Comparison of ENCODE assay signal across 1 cellular context in genomic region chr14:55191101-55191880, GRCh38.
A peak's percentile ranks its signal among the peaks of the same experiment; 100 is the strongest.
TF ChIP-seq lines count a peak whose summit lies in the region.

DLGAP5 (minus strand) TSS chr14:55191585; CDS start chr14:55189179, 2,406 bp downstream.

TF ChIP-seq in HepG2, 621 proteins besides CTCF, POLR2A, EP300 and RAD21 (continued from another document and continues in another):
- peak; percentile 72 for TF ChIP-seq TBX2 (CRISPR knock-in tag; IDR thresholded peaks at IDR 0.05; ENCODE audit: borderline replicate concordance)
- TF ChIP-seq RNF219 (CRISPR knock-in tag; IDR thresholded peaks at IDR 0.05), result no peak
- no peak for TF ChIP-seq TEF (CRISPR knock-in tag; IDR thresholded peaks at IDR 0.05)
- peak; percentile 39; the same call in 1 of the 2 replicates for TF ChIP-seq TAF1 (CRISPR knock-in tag; IDR thresholded peaks at IDR 0.05)
- TF ChIP-seq ZBTB7B (CRISPR knock-in tag; IDR thresholded peaks at IDR 0.05), result peak; percentile 70; the same call in 1 of the 2 replicates
- peak; percentile 85; the same call in 1 of the 2 replicates for TF ChIP-seq ZC3H13 (CRISPR knock-in tag; IDR thresholded peaks at IDR 0.05)
- TF ChIP-seq TFDP2 (CRISPR knock-in tag; IDR thresholded peaks at IDR 0.05), result peak; percentile 98
- TF ChIP-seq YEATS4 (CRISPR knock-in tag; IDR thresholded peaks at IDR 0.05; ENCODE audit: borderline replicate concordance), result peak; percentile 86; the same call in 1 of the 2 replicates
- peak; percentile 89 for TF ChIP-seq PBX2 (CRISPR knock-in tag; IDR thresholded peaks at IDR 0.05)
- peak; percentile 93 for TF ChIP-seq ARNT2 (CRISPR knock-in tag; IDR thresholded peaks at IDR 0.05; ENCODE audit: low read depth)
- no peak for TF ChIP-seq MYNN (CRISPR knock-in tag; IDR thresholded peaks at IDR 0.05; ENCODE audit: low read depth)
- TF ChIP-seq DDIT3 (CRISPR knock-in tag; IDR thresholded peaks at IDR 0.05), result no peak
- TF ChIP-seq SMAD1 (CRISPR knock-in tag; IDR thresholded peaks at IDR 0.05; ENCODE audit: borderline replicate concordance, low read depth), result peak; percentile 56; the same call in 1 of the 2 replicates
- TF ChIP-seq NFKB2 (CRISPR knock-in tag; IDR thresholded peaks at IDR 0.05; ENCODE audit: borderline replicate concordance), result peak; percentile 47; the same call in 1 of the 2 replicates
- no peak for TF ChIP-seq IKZF1 (IDR thresholded peaks at IDR 0.05)
- peak; percentile 66; the same call in 1 of the 2 replicates for TF ChIP-seq ZNF441 (CRISPR knock-in tag; IDR thresholded peaks at IDR 0.05; ENCODE audit: borderline replicate concordance)
- TF ChIP-seq TIGD3 (CRISPR knock-in tag; IDR thresholded peaks at IDR 0.05; ENCODE audit: borderline replicate concordance), result no peak
- peak; percentile 89 for TF ChIP-seq E2F1 (CRISPR knock-in tag; IDR thresholded peaks at IDR 0.05)
- TF ChIP-seq TBP (CRISPR knock-in tag; IDR thresholded peaks at IDR 0.05), result no peak
- TF ChIP-seq ZNF878 (CRISPR knock-in tag; IDR thresholded peaks at IDR 0.05), result peak; percentile 99
- no peak for TF ChIP-seq RXRA (CRISPR knock-in tag; IDR thresholded peaks at IDR 0.05)
- peak; percentile 77 for TF ChIP-seq KAT8 (CRISPR knock-in tag; IDR thresholded peaks at IDR 0.05)
- TF ChIP-seq CENPBD1 (CRISPR knock-in tag; IDR thresholded peaks at IDR 0.05; ENCODE audit: borderline replicate concordance, low read depth), result no peak
- peak; percentile 64; the same call in 1 of the 2 replicates for TF ChIP-seq ZNF235 (CRISPR knock-in tag; IDR thresholded peaks at IDR 0.05; ENCODE audit: borderline replicate concordance)
- TF ChIP-seq BRF2 (CRISPR knock-in tag; IDR thresholded peaks at IDR 0.05), result no peak
- TF ChIP-seq ZEB1 (IDR thresholded peaks at IDR 0.05; ENCODE audit: insufficient replicate concordance, low read depth), result no peak
- TF ChIP-seq NFYB (CRISPR knock-in tag; IDR thresholded peaks at IDR 0.05), result peak; percentile 98
- TF ChIP-seq JUNB (CRISPR knock-in tag; IDR thresholded peaks at IDR 0.05; ENCODE audit: borderline replicate concordance), result peak; percentile 88
- no peak for TF ChIP-seq XBP1 (CRISPR knock-in tag; IDR thresholded peaks at IDR 0.05)
- peak; percentile 87 for TF ChIP-seq ELF1 (CRISPR knock-in tag; IDR thresholded peaks at IDR 0.05)
- peak; percentile 85 for TF ChIP-seq SALL1 (CRISPR knock-in tag; IDR thresholded peaks at IDR 0.05)
- peak; percentile 97 for TF ChIP-seq NFYC (CRISPR knock-in tag; IDR thresholded peaks at IDR 0.05)
- no peak for TF ChIP-seq KDM6A (CRISPR knock-in tag; IDR thresholded peaks at IDR 0.05; ENCODE audit: low read depth)
- TF ChIP-seq NRL (CRISPR knock-in tag; IDR thresholded peaks at IDR 0.05; ENCODE audit: borderline replicate concordance), result 0 out of 2 replicates have a peak, but pooled peaks have one; percentile 39
- TF ChIP-seq ZNF710 (CRISPR knock-in tag; IDR thresholded peaks at IDR 0.05; ENCODE audit: borderline replicate concordance), result 0 out of 2 replicates have a peak, but pooled peaks have one; percentile 14
- peak; percentile 62; the same call in 1 of the 2 replicates for TF ChIP-seq CSRNP1 (CRISPR knock-in tag; IDR thresholded peaks at IDR 0.05)
- TF ChIP-seq ZNF652 (CRISPR knock-in tag; IDR thresholded peaks at IDR 0.05; ENCODE audit: borderline replicate concordance, low read depth), result no peak
- TF ChIP-seq NBN (conservative IDR thresholded peaks at IDR 0.05), result no peak
- TF ChIP-seq ERF (CRISPR knock-in tag; IDR thresholded peaks at IDR 0.05), result peak; percentile 56; the same call in 1 of the 2 replicates
- TF ChIP-seq SRSF9 (IDR thresholded peaks at IDR 0.05; ENCODE audit: borderline replicate concordance, insufficient read depth, low read depth, low read length, poor library complexity, severe bottlenecking), result no peak
- peak; percentile 79 for TF ChIP-seq ZBTB2 (CRISPR knock-in tag; IDR thresholded peaks at IDR 0.05; ENCODE audit: low read depth)
- TF ChIP-seq MEIS1 (CRISPR knock-in tag; IDR thresholded peaks at IDR 0.05; ENCODE audit: borderline replicate concordance), result 0 out of 2 replicates have a peak, but pooled peaks have one; percentile 52
- peak; percentile 56 for TF ChIP-seq SP5 (CRISPR knock-in tag; IDR thresholded peaks at IDR 0.05; ENCODE audit: borderline replicate concordance, low read depth)
- TF ChIP-seq ATF4 (CRISPR knock-in tag; IDR thresholded peaks at IDR 0.05), result peak in 1 of 2 experiments; percentile 82; a peak in 2 of 4 replicates
- peak; percentile 80 for TF ChIP-seq CCDC6 (CRISPR knock-in tag; IDR thresholded peaks at IDR 0.05)
- TF ChIP-seq PPARG (CRISPR knock-in tag; conservative IDR thresholded peaks at IDR 0.05), result no peak
- TF ChIP-seq ZNF263 (CRISPR knock-in tag; IDR thresholded peaks at IDR 0.05), result peak; percentile 51; the same call in 1 of the 2 replicates
- no peak; the same call in 1 of the 2 replicates for TF ChIP-seq SAFB2 (CRISPR knock-in tag; IDR thresholded peaks at IDR 0.05; ENCODE audit: borderline replicate concordance, low read depth)
- TF ChIP-seq MAFF (IDR thresholded peaks at IDR 0.05; ENCODE audit: low read depth, low read length), result no peak
- TF ChIP-seq THAP11 (CRISPR knock-in tag; IDR thresholded peaks at IDR 0.05), result peak; percentile 59
- no peak for TF ChIP-seq GFI1 (CRISPR knock-in tag; IDR thresholded peaks at IDR 0.05; ENCODE audit: borderline replicate concordance)
- TF ChIP-seq SOX5 (CRISPR knock-in tag; IDR thresholded peaks at IDR 0.05; ENCODE audit: borderline replicate concordance), result peak; percentile 22; the same call in 1 of the 2 replicates
